1 cellular context compared by ENCODE assay signal in genomic region chr6:159278626-159279025, GRCh38.
A peak's percentile ranks its signal among the peaks of the same experiment; 100 is the strongest.
TF ChIP-seq lines count a peak whose summit lies in the region.

No MANE protein-coding gene starts in this region.

TF ChIP-seq in K562, 482 proteins besides CTCF, POLR2A, EP300 and RAD21 (continued from another document and continues in another):
- TF ChIP-seq MAFK (IDR thresholded peaks at IDR 0.05; ENCODE audit: low read length) (no peak), NFYB (IDR thresholded peaks at IDR 0.05; ENCODE audit: extremely low read depth, insufficient read length) (no peak), NFE2 (IDR thresholded peaks at IDR 0.05; ENCODE audit: low read depth) (no peak), MBD1 (CRISPR knock-in tag; IDR thresholded peaks at IDR 0.05) (no peak), ZBTB2 (IDR thresholded peaks at IDR 0.05) (peak; percentile 95), TFAP4 (CRISPR knock-in tag; IDR thresholded peaks at IDR 0.05; ENCODE audit: borderline replicate concordance) (no peak), PURB (CRISPR knock-in tag; IDR thresholded peaks at IDR 0.05; ENCODE audit: low read depth) (no peak), ZBTB26 (CRISPR knock-in tag; IDR thresholded peaks at IDR 0.05) (no peak), GTF2B (IDR thresholded peaks at IDR 0.05; ENCODE audit: extremely low read depth, insufficient read length) (no peak), SRSF9 (IDR thresholded peaks at IDR 0.05; ENCODE audit: borderline replicate concordance, low read depth, low read length) (no peak), CLOCK (CRISPR knock-in tag; IDR thresholded peaks at IDR 0.05; ENCODE audit: borderline replicate concordance) (no peak), MCM7 (IDR thresholded peaks at IDR 0.05) (no peak), PBX2 (CRISPR knock-in tag; IDR thresholded peaks at IDR 0.05; ENCODE audit: low read depth) (no peak), PBX2 (tag; conservative IDR thresholded peaks at IDR 0.05; ENCODE audit: low read depth) (no peak), MTA2 (IDR thresholded peaks at IDR 0.05; ENCODE audit: low read depth) (no peak), HDAC1 (IDR thresholded peaks at IDR 0.05) (no peak), DEAF1 (CRISPR knock-in tag; IDR thresholded peaks at IDR 0.05) (no peak), ZBTB49 (CRISPR knock-in tag; IDR thresholded peaks at IDR 0.05; ENCODE audit: borderline replicate concordance) (no peak), ESRRA (IDR thresholded peaks at IDR 0.05; ENCODE audit: borderline replicate concordance, low read depth) (no peak), CTBP1 (IDR thresholded peaks at IDR 0.05; ENCODE audit: borderline replicate concordance) (0 out of 2 replicates have a peak, but pooled peaks have one; percentile 30), ARHGAP35 (IDR thresholded peaks at IDR 0.05; ENCODE audit: partially characterized antibody) (peak; percentile 28), ZNF280B (CRISPR knock-in tag; IDR thresholded peaks at IDR 0.05) (no peak), KLF10 (CRISPR knock-in tag; IDR thresholded peaks at IDR 0.05) (no peak), ZNF75A (CRISPR knock-in tag; IDR thresholded peaks at IDR 0.05) (no peak), ZEB2 (IDR thresholded peaks at IDR 0.05) (0 out of 2 replicates have a peak, but pooled peaks have one; percentile 32), ZNF41 (CRISPR knock-in tag; conservative IDR thresholded peaks at IDR 0.05) (no peak), ZNF12 (CRISPR knock-in tag; IDR thresholded peaks at IDR 0.05) (no peak), CREBBP (IDR thresholded peaks at IDR 0.05; ENCODE audit: low read depth, low read length) (peak; percentile 21), MYNN (IDR thresholded peaks at IDR 0.05) (no peak), MYNN (CRISPR knock-in tag; IDR thresholded peaks at IDR 0.05) (no peak), AFF1 (IDR thresholded peaks at IDR 0.05; ENCODE audit: low read depth in 1 of 2, partially characterized antibody in 2 of 2) (no peak), ZNF253 (CRISPR knock-in tag; conservative IDR thresholded peaks at IDR 0.05) (no peak)
